Comparison of ENCODE assay signal across 13 cellular contexts in genomic region chr7:32119790-32120196, GRCh38. TPM values are rescaled to one million over a fixed set of nuclear protein-coding genes. Genes with fewer than 3 reads are reported as not detected.
"Had no signal": no experiment of that assay in that cellular context is flagged by ENCODE, and none has a peak within 500 bp of the region (broad histone marks: within the 10 kb centered on the region; RNA-seq: fewer than 3 reads in every experiment).

No MANE protein-coding gene starts in this region.

- H3K36me3 Mint-ChIP-seq: activated CD4-positive, alpha-beta memory T cell treated with anti-CD3 and anti-CD28 coated beads for 36 hours; activated CD8-positive, alpha-beta memory T cell treated with anti-CD3 and anti-CD28 coated beads, Interleukin-2, amount 10 ng/mL, durations not matched to agents 7 days and 5 days had no signal

- H3K36me3 ChIP-seq: right lobe of liver, upper lobe of right lung had no signal

- H3K4me3 ChIP-seq: right lobe of liver, testis, upper lobe of right lung had no signal

- H3K27ac Mint-ChIP-seq: activated CD4-positive, alpha-beta memory T cell treated with anti-CD3 and anti-CD28 coated beads for 36 hours; activated CD8-positive, alpha-beta memory T cell treated with anti-CD3 and anti-CD28 coated beads, Interleukin-2, amount 10 ng/mL, durations not matched to agents 7 days and 5 days; activated T-cell treated with anti-CD3 and anti-CD28 coated beads, Interleukin-2, amount 50 U/mL, for 24 hours; nephron; progenitor cell of endocrine pancreas; stimulated activated naive CD8-positive, alpha-beta T cell treated with anti-CD3 and anti-CD28 coated beads, Interleukin-15, amount 100 ng/mL, for 72 hours had no signal

- H3K4me3 Mint-ChIP-seq: activated CD4-positive, alpha-beta memory T cell treated with anti-CD3 and anti-CD28 coated beads for 36 hours; activated CD8-positive, alpha-beta memory T cell treated with anti-CD3 and anti-CD28 coated beads, Interleukin-2, amount 10 ng/mL, durations not matched to agents 7 days and 5 days; activated T-cell treated with anti-CD3 and anti-CD28 coated beads, Interleukin-2, amount 50 U/mL, for 24 hours; nephron; stimulated activated naive CD8-positive, alpha-beta T cell treated with anti-CD3 and anti-CD28 coated beads, Interleukin-15, amount 100 ng/mL, for 72 hours had no signal

- ATAC-seq: activated CD8-positive, alpha-beta memory T cell treated with anti-CD3 and anti-CD28 coated beads, Interleukin-2, amount 10 ng/mL, durations not matched to agents 7 days and 5 days; right lobe of liver; stimulated activated naive CD8-positive, alpha-beta T cell treated with anti-CD3 and anti-CD28 coated beads, Interleukin-15, amount 100 ng/mL, for 72 hours; upper lobe of right lung had no signal

- H3K9me3 ChIP-seq: right lobe of liver, testis, upper lobe of right lung had no signal

- H3K4me1 ChIP-seq: right lobe of liver, testis, upper lobe of right lung had no signal

- H3K27ac ChIP-seq: right lobe of liver, testis, upper lobe of right lung had no signal

- H3K27me3 Mint-ChIP-seq: activated CD4-positive, alpha-beta memory T cell treated with anti-CD3 and anti-CD28 coated beads for 36 hours; activated CD8-positive, alpha-beta memory T cell treated with anti-CD3 and anti-CD28 coated beads, Interleukin-2, amount 10 ng/mL, durations not matched to agents 7 days and 5 days; activated T-cell treated with anti-CD3 and anti-CD28 coated beads, Interleukin-2, amount 50 U/mL, for 24 hours; stimulated activated naive CD8-positive, alpha-beta T cell treated with anti-CD3 and anti-CD28 coated beads, Interleukin-15, amount 100 ng/mL, for 72 hours had no signal

- DNase-seq: activated CD4-positive, alpha-beta memory T cell treated with anti-CD3 and anti-CD28 coated beads for 36 hours; activated CD8-positive, alpha-beta memory T cell treated with anti-CD3 and anti-CD28 coated beads, Interleukin-2, amount 10 ng/mL, durations not matched to agents 7 days and 5 days; activated effector memory CD4-positive, alpha-beta T cell treated with Interleukin-2 at 50 U/mL for 16 hours; activated naive CD4-positive, alpha-beta T cell treated with anti-CD3 and anti-CD28 coated beads, Interleukin-2, amount 50 U/mL, for 16 hours; activated T-cell treated with anti-CD3 and anti-CD28 coated beads, Interleukin-2, amount 50 U/mL, for 24 hours; occipital lobe; right lobe of liver; stimulated activated naive CD8-positive, alpha-beta T cell treated with anti-CD3 and anti-CD28 coated beads, Interleukin-15, amount 100 ng/mL, for 72 hours; T-helper 9 cell; testis; upper lobe of right lung had no signal

- H3K27me3 ChIP-seq: right lobe of liver, testis, upper lobe of right lung had no signal

- H3K4me1 Mint-ChIP-seq: activated CD8-positive, alpha-beta memory T cell treated with anti-CD3 and anti-CD28 coated beads, Interleukin-2, amount 10 ng/mL, durations not matched to agents 7 days and 5 days; nephron; stimulated activated naive CD8-positive, alpha-beta T cell treated with anti-CD3 and anti-CD28 coated beads, Interleukin-15, amount 100 ng/mL, for 72 hours had no signal

RNA-seq across cellular contexts. Expression of gene PDE1C, which starts 49.6 kb away (rescaled TPM):
- total RNA-seq: activated CD4-positive, alpha-beta memory T cell treated with anti-CD3 and anti-CD28 coated beads for 36 hours; activated CD8-positive, alpha-beta memory T cell treated with anti-CD3 and anti-CD28 coated beads, Interleukin-2, amount 10 ng/mL, durations not matched to agents 7 days and 5 days had no signal
